In genomic region chr17:75685508-75685907, GRCh38 we compare ENCODE assay signal across 9 cellular contexts. TPM values are rescaled to one million over a fixed set of nuclear protein-coding genes. Genes with fewer than 3 reads are reported as not detected.
DNase-seq lines count a peak whose midpoint lies in the region; ATAC-seq, FAIRE-seq and TF ChIP-seq lines count a peak whose summit lies in the region.
"Had no signal": no experiment of that assay in that cellular context is flagged by ENCODE, and none has a peak within 500 bp of the region (broad histone marks: within the 10 kb centered on the region; RNA-seq: fewer than 3 reads in every experiment).

No MANE protein-coding gene starts in this region.

- TF ChIP-seq CTCF in astrocyte (IDR thresholded peaks at IDR 0.05; ENCODE audit: insufficient read depth, low read depth, low read length) (no peak), smooth muscle cell (IDR thresholded peaks at IDR 0.05; ENCODE audit: borderline replicate concordance, insufficient read depth, poor library complexity, severe bottlenecking) (no peak)

- intact Hi-C loops in right cardiac atrium (cut with DNase I) (no loop called here), aorta (cut with DNase I) (no loop called here)

- H2AFZ ChIP-seq in astrocyte (ENCODE audit: low read depth, low read length) (no peak overlapping the region), smooth muscle cell (ENCODE audit: low read depth) (no peak overlapping the region)

- H3K9ac ChIP-seq in astrocyte (ENCODE audit: low read length), result peak overlapping the region; percentile 17
- H3K9ac ChIP-seq in smooth muscle cell (ENCODE audit: low read depth), result peak overlapping the region; percentile 65

- H3K9me3 ChIP-seq in astrocyte (ENCODE audit: insufficient read depth, low read depth, low read length) (no peaks in the 10 kb centered on the region), right cardiac atrium (ENCODE audit: control insufficient read depth, low read length) (no peaks in the 10 kb centered on the region), smooth muscle cell (replicated peaks; ENCODE audit: low read depth) (no peaks in the 10 kb centered on the region), aorta (ENCODE audit: control insufficient read depth, low read length) (no peaks in the 10 kb centered on the region)

- H3K4me2 ChIP-seq in astrocyte (ENCODE audit: low read length), result peak overlapping the region; percentile 73
- no peak overlapping the region for H3K4me2 ChIP-seq in smooth muscle cell

- WGBS in right cardiac atrium, result 62% methylated on average over 3 of the region's 3 CpGs
- WGBS in smooth muscle cell (ENCODE audit: low lambda C conversion rate), result 83% methylated on average over 3 of the region's 3 CpGs
- 71 to 73% methylated on average over 3 of the region's 3 CpGs for WGBS in aorta, 2 donors

- H3K4me3 ChIP-seq in astrocyte (ENCODE audit: insufficient read depth, low read depth, low read length), result no peak overlapping the region
- no peak overlapping the region for H3K4me3 ChIP-seq in right cardiac atrium (ENCODE audit: low read length)
- H3K4me3 ChIP-seq in smooth muscle cell, result no peak overlapping the region
- no peak overlapping the region for H3K4me3 ChIP-seq in aorta (ENCODE audit: low read length in 2 of 2)

- peaks cover 92% of the 10 kb centered on the region for H3K79me2 ChIP-seq in astrocyte (ENCODE audit: insufficient read depth, low read length)
- H3K79me2 ChIP-seq in smooth muscle cell (ENCODE audit: low read depth), result peaks cover 51% of the 10 kb centered on the region

- H3K27ac Mint-ChIP-seq in astrocyte (ENCODE audit: unreplicated experiment), result peak overlapping the region; percentile 5

- H4K20me1 ChIP-seq in astrocyte (ENCODE audit: insufficient read depth, low read length), result peaks cover 27% of the 10 kb centered on the region
- peaks cover 89% of the 10 kb centered on the region for H4K20me1 ChIP-seq in smooth muscle cell (ENCODE audit: low read depth)

- no peak for ATAC-seq in right cardiac atrium
- no peak for ATAC-seq in GM19397 (IDR thresholded peaks at IDR 0.05; ENCODE audit: unreplicated experiment)
- no peak for ATAC-seq in aorta (ENCODE audit: low FRiP score)

- H3K36me3 ChIP-seq in astrocyte (ENCODE audit: insufficient read depth, low read length) (peaks cover 3% of the 10 kb centered on the region), smooth muscle cell (ENCODE audit: low read depth) (no peaks in the 10 kb centered on the region), aorta (ENCODE audit: control insufficient read depth in 1 of 2, insufficient read depth in 2 of 2, low read length in 1 of 2) (no peaks in the 10 kb centered on the region)

- peak overlapping the region; percentile 58 for H3K27ac ChIP-seq in astrocyte (ENCODE audit: low read depth, low read length)
- H3K27ac ChIP-seq in right cardiac atrium (ENCODE audit: low read length), result peak overlapping the region; percentile 39
- H3K27ac ChIP-seq in smooth muscle cell (ENCODE audit: low read depth), result peak overlapping the region; percentile 83
- H3K27ac ChIP-seq in aorta (ENCODE audit: low read depth in 1 of 2, low read length in 2 of 2), result no peak overlapping the region

- H3K27me3 ChIP-seq in astrocyte (ENCODE audit: insufficient read depth, low read length) (no peaks in the 10 kb centered on the region), right cardiac atrium (ENCODE audit: control insufficient read depth, insufficient read depth) (no peaks in the 10 kb centered on the region), smooth muscle cell (ENCODE audit: low read depth) (no peaks in the 10 kb centered on the region), aorta (ENCODE audit: control insufficient read depth in 1 of 2, insufficient read depth in 2 of 2, low read length in 1 of 2) (no peaks in the 10 kb centered on the region)

- peaks cover 63% of the 10 kb centered on the region for H3K4me1 Mint-ChIP-seq in astrocyte (ENCODE audit: low read depth, unreplicated experiment)

- H3K27me3 Mint-ChIP-seq in astrocyte (ENCODE audit: low read depth, unreplicated experiment), result no peaks in the 10 kb centered on the region

- H3F3A ChIP-seq in smooth muscle cell (ENCODE audit: low read depth), result peaks cover 18% of the 10 kb centered on the region

- no peak overlapping the region for H3K4me3 Mint-ChIP-seq in astrocyte (ENCODE audit: unreplicated experiment)

- FAIRE-seq in astrocyte (lab: Jason Lieb, UNC), result no peak

- DNase-seq in EH (ENCODE audit: low read depth) (peak; percentile 68), astrocyte (ENCODE audit: low read depth) (peak; percentile 41), right cardiac atrium (no peak), smooth muscle cell (lab: John Stamatoyannopoulos, UW; ENCODE audit: unreplicated experiment) (no peak), glomerular visceral epithelial cell (ENCODE audit: extremely low spot score) (no peak), aorta (no peak), kidney tubule cell (ENCODE audit: low spot score) (no peak)
- DNase-seq: NCI-H526 treated with DMSO at 0.1 percent for 48 hours had no signal

- H3K36me3 Mint-ChIP-seq in astrocyte (ENCODE audit: low read depth, unreplicated experiment), result peaks cover 19% of the 10 kb centered on the region

- H3K9me3 Mint-ChIP-seq in astrocyte (ENCODE audit: unreplicated experiment), result no peaks in the 10 kb centered on the region

- H3K4me1 ChIP-seq in astrocyte (ENCODE audit: insufficient read depth, low read length), result peaks cover 57% of the 10 kb centered on the region
- H3K4me1 ChIP-seq in right cardiac atrium (ENCODE audit: control insufficient read depth, insufficient read depth, low read length), result peaks cover 24% of the 10 kb centered on the region
- peaks cover 15% of the 10 kb centered on the region for H3K4me1 ChIP-seq in smooth muscle cell (ENCODE audit: low read depth)
- H3K4me1 ChIP-seq in aorta (ENCODE audit: control insufficient read depth in 1 of 2, insufficient read depth in 2 of 2, low read length in 2 of 2), result no peaks in the 10 kb centered on the region

RNA-seq across cellular contexts. Expression of gene SAP30BP, which starts 18.4 kb away (rescaled TPM):
- total RNA-seq in astrocyte, result 98.1 and 99.2 TPM in 2 replicates
- 10 to 100 TPM; 51.0 to 66.5 (median 56.3) TPM for total RNA-seq in right cardiac atrium
- 58.5 TPM for polyA plus RNA-seq in right cardiac atrium
- total RNA-seq in smooth muscle cell, result 75.4 and 87.7 TPM in 2 replicates
- 119 and 135 TPM in 2 replicates for polyA plus RNA-seq in smooth muscle cell
- 10 to 100 TPM; 72.6 to 78.6 TPM for total RNA-seq in aorta
- polyA plus RNA-seq in aorta, result 100 to 1,000 TPM in 1 of 2 donors, 10 to 100 TPM in 1; 43.3 to 127 TPM

RNA-seq across cellular contexts. Expression of gene RECQL5, which starts 18.6 kb away (rescaled TPM):
- total RNA-seq in astrocyte, result 24.6 and 25.9 TPM in 2 replicates
- total RNA-seq in right cardiac atrium, result 10 to 100 TPM in 3 of 4 donors, 1 to 10 TPM in 1; 7.9 to 19.9 (median 14.8) TPM
- polyA plus RNA-seq in right cardiac atrium, result 13.5 TPM
- 12.5 and 38.2 TPM in 2 replicates for total RNA-seq in smooth muscle cell
- 15.4 and 15.7 TPM in 2 replicates for polyA plus RNA-seq in smooth muscle cell
- total RNA-seq in aorta, result 10 to 100 TPM; 11.4 to 26.1 TPM
- 10 to 100 TPM in 1 of 2 donors, 1 to 10 TPM in 1; 3.3 to 40.6 TPM for polyA plus RNA-seq in aorta

RNA-seq across cellular contexts. Expression of gene ITGB4, which starts 35.8 kb away (rescaled TPM):
- total RNA-seq in astrocyte, result 2.1 and 6.6 TPM in 2 replicates
- 10 to 100 TPM; 19.9 to 29.7 (median 23.6) TPM for total RNA-seq in right cardiac atrium
- polyA plus RNA-seq in right cardiac atrium, result 12.7 TPM
- total RNA-seq in smooth muscle cell, result 66.0 and 83.8 TPM in 2 replicates
- 47.2 and 233 TPM in 2 replicates for polyA plus RNA-seq in smooth muscle cell
- 10 to 100 TPM; 40.3 to 69.5 TPM for total RNA-seq in aorta
- polyA plus RNA-seq in aorta, result 10 to 100 TPM in 1 of 2 donors, 1 to 10 TPM in 1; 7.5 to 13.9 TPM

RNA-seq across cellular contexts. Expression of gene SMIM5, which starts 52.3 kb away (rescaled TPM):
- 0.07 TPM in 1 of 2 replicates, not detected in the other for total RNA-seq in astrocyte
- total RNA-seq in right cardiac atrium, result 10 to 100 TPM in 2 of 4 donors, 1 to 10 TPM in 2; 6.9 to 12.2 (median 9.6) TPM
- 13.5 TPM for polyA plus RNA-seq in right cardiac atrium
- total RNA-seq in smooth muscle cell, result 0.13 and 1.7 TPM in 2 replicates
- polyA plus RNA-seq in smooth muscle cell, result 0.80 and 1.2 TPM in 2 replicates
- total RNA-seq in aorta, result 1 to 10 TPM in 1 of 2 donors, under 1 TPM in 1; 0.23 to 1.2 TPM
- polyA plus RNA-seq in aorta, result 1 to 10 TPM in 1 of 2 donors, under 1 TPM in 1; 0.05 to 2.1 TPM

Comparison
In these comparisons a context has a peak if more than half of its experiments do, and no peak if none do; other contexts are left out.
1. DNase-seq: peak in EH (single experiment) and astrocyte (single experiment); none in right cardiac atrium (0 of 3), smooth muscle cell (single experiment), glomerular visceral epithelial cell (single experiment), aorta (0 of 2) and kidney tubule cell (single experiment).
2. H3K27ac ChIP-seq: peak in astrocyte (single experiment), right cardiac atrium (single experiment) and smooth muscle cell (single experiment); none in aorta (0 of 2).